In the genomic region with DNA sequence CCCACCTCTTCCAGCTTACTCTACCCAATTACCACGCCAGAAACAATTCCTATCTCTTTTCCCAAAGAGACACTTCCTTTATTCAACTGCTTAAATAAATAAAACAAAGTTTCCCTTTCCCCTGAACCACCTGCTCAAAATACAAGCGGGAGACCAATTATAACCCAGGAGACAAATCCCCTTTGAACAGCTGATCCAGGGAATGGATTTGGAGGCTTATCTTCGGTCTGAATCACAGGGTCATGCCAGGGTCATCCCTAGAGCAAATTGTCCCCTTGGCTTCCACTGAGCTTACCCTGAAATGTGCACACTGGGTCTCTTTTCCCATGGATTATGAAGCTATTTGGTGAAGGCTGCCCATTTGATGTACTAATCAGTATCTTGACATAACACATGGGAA, we compare ENCODE assay signal across 20 cellular contexts.
"Had no signal": no experiment of that assay in that cellular context is flagged by ENCODE, and none has a peak within 500 bp of the region (broad histone marks: within the 10 kb centered on the region; RNA-seq: fewer than 3 reads in every experiment).

No MANE protein-coding gene starts in this region.

- H3K4me1 Mint-ChIP-seq: activated naive CD8-positive, alpha-beta T cell treated with anti-CD3 and anti-CD28 coated beads for 36 hours; natural killer cell had no signal

- DNase-seq: activated CD4-positive, alpha-beta memory T cell treated with anti-CD3 and anti-CD28 coated beads for 36 hours; activated CD4-positive, alpha-beta T cell treated with anti-CD3 and anti-CD28 coated beads for 4 hours; activated gamma-delta T cell treated with Interleukin-2 at 50 U/mL for 16 hours; activated naive CD8-positive, alpha-beta T cell treated with anti-CD3 and anti-CD28 coated beads for 36 hours; activated T-cell treated with anti-CD3 and anti-CD28 coated beads for 4 hours; amniotic stem cell; foreskin fibroblast; mesendoderm; natural killer cell; nucleus accumbens; posterior cingulate gyrus; stimulated activated CD4-positive, alpha-beta T cell treated with anti-CD3 and anti-CD28 coated beads, Interleukin-2, amount 100 ng/mL, for 24 hours; transverse colon had no signal

- H3K27ac ChIP-seq: hepatocyte, transverse colon, vagina had no signal

- ATAC-seq: natural killer cell, WTC11 had no signal

- H3K4me3 Mint-ChIP-seq: activated CD4-positive, alpha-beta memory T cell treated with anti-CD3 and anti-CD28 coated beads for 36 hours; activated naive CD8-positive, alpha-beta T cell treated with anti-CD3 and anti-CD28 coated beads for 36 hours; activated T-helper 1 cell treated with anti-CD3 and anti-CD28 coated beads, Interleukin-12 subunit alpha, Interleukin-12 subunit beta, Interleukin-2, Interleukin-4 antibody, amounts not matched to agents 30 ng/mL and 10 ng/mL and 1 ng/mL, durations not matched to agents 14 hours and 24 hours and 36 hours; dendritic cell treated with granulocyte-macrophage colony-stimulating factor and Interleukin-4, amounts not matched to agents 40 ng/mL and 50 ng/mL, for 4 days; natural killer cell; stimulated activated naive CD8-positive, alpha-beta T cell treated with anti-CD3 and anti-CD28 coated beads, Interleukin-15, Interleukin-2, amounts not matched to agents 100 ng/mL and 50 ng/mL, for 24 hours; T-helper 2 cell treated with Interferon-gamma antibody and Interleukin-4, amounts not matched to agents 5 μg/mL and 100 μg/mL, for 36 hours; WTC11 had no signal

- H3K9me3 Mint-ChIP-seq: activated CD4-positive, alpha-beta memory T cell treated with anti-CD3 and anti-CD28 coated beads for 36 hours; activated naive CD8-positive, alpha-beta T cell treated with anti-CD3 and anti-CD28 coated beads for 36 hours; activated T-helper 1 cell treated with anti-CD3 and anti-CD28 coated beads, Interleukin-12 subunit alpha, Interleukin-12 subunit beta, Interleukin-2, Interleukin-4 antibody, amounts not matched to agents 30 ng/mL and 10 ng/mL and 1 ng/mL, durations not matched to agents 14 hours and 24 hours and 36 hours; dendritic cell treated with granulocyte-macrophage colony-stimulating factor and Interleukin-4, amounts not matched to agents 40 ng/mL and 50 ng/mL, for 4 days; natural killer cell; stimulated activated naive CD8-positive, alpha-beta T cell treated with anti-CD3 and anti-CD28 coated beads, Interleukin-15, Interleukin-2, amounts not matched to agents 100 ng/mL and 50 ng/mL, for 24 hours; T-helper 2 cell treated with Interferon-gamma antibody and Interleukin-4, amounts not matched to agents 5 μg/mL and 100 μg/mL, for 36 hours had no signal

- H3K27me3 ChIP-seq: hepatocyte, transverse colon, vagina had no signal

- H3K9me3 ChIP-seq: transverse colon, vagina had no signal

- H3K27ac Mint-ChIP-seq: activated CD4-positive, alpha-beta memory T cell treated with anti-CD3 and anti-CD28 coated beads for 36 hours; activated naive CD8-positive, alpha-beta T cell treated with anti-CD3 and anti-CD28 coated beads for 36 hours; activated T-helper 1 cell treated with anti-CD3 and anti-CD28 coated beads, Interleukin-12 subunit alpha, Interleukin-12 subunit beta, Interleukin-2, Interleukin-4 antibody, amounts not matched to agents 30 ng/mL and 10 ng/mL and 1 ng/mL, durations not matched to agents 14 hours and 24 hours and 36 hours; dendritic cell treated with granulocyte-macrophage colony-stimulating factor and Interleukin-4, amounts not matched to agents 40 ng/mL and 50 ng/mL, for 4 days; natural killer cell; stimulated activated naive CD8-positive, alpha-beta T cell treated with anti-CD3 and anti-CD28 coated beads, Interleukin-15, Interleukin-2, amounts not matched to agents 100 ng/mL and 50 ng/mL, for 24 hours; T-helper 2 cell treated with Interferon-gamma antibody and Interleukin-4, amounts not matched to agents 5 μg/mL and 100 μg/mL, for 36 hours; WTC11 had no signal

- H3K4me3 ChIP-seq: hepatocyte, transverse colon, vagina had no signal

- H3K36me3 ChIP-seq: transverse colon, vagina had no signal

- H3K4me1 ChIP-seq: transverse colon, vagina had no signal

- H3K36me3 Mint-ChIP-seq: activated CD4-positive, alpha-beta memory T cell treated with anti-CD3 and anti-CD28 coated beads for 36 hours; activated naive CD8-positive, alpha-beta T cell treated with anti-CD3 and anti-CD28 coated beads for 36 hours; natural killer cell had no signal
